ENCODE assay signal across 1 cellular context in genomic region chr3:196175116-196175625, GRCh38.
TF ChIP-seq lines count a peak whose summit lies in the region.

No MANE protein-coding gene starts in this region.

TF ChIP-seq in HepG2, 621 proteins besides CTCF, POLR2A, EP300 and RAD21:
- TF ChIP-seq REXO4 (CRISPR knock-in tag; IDR thresholded peaks at IDR 0.05; ENCODE audit: borderline replicate concordance) (no peak), ZNF44 (CRISPR knock-in tag; IDR thresholded peaks at IDR 0.05) (no peak), ZNF414 (CRISPR knock-in tag; IDR thresholded peaks at IDR 0.05) (no peak), THAP7 (CRISPR knock-in tag; IDR thresholded peaks at IDR 0.05) (no peak)
